In the genomic region with DNA sequence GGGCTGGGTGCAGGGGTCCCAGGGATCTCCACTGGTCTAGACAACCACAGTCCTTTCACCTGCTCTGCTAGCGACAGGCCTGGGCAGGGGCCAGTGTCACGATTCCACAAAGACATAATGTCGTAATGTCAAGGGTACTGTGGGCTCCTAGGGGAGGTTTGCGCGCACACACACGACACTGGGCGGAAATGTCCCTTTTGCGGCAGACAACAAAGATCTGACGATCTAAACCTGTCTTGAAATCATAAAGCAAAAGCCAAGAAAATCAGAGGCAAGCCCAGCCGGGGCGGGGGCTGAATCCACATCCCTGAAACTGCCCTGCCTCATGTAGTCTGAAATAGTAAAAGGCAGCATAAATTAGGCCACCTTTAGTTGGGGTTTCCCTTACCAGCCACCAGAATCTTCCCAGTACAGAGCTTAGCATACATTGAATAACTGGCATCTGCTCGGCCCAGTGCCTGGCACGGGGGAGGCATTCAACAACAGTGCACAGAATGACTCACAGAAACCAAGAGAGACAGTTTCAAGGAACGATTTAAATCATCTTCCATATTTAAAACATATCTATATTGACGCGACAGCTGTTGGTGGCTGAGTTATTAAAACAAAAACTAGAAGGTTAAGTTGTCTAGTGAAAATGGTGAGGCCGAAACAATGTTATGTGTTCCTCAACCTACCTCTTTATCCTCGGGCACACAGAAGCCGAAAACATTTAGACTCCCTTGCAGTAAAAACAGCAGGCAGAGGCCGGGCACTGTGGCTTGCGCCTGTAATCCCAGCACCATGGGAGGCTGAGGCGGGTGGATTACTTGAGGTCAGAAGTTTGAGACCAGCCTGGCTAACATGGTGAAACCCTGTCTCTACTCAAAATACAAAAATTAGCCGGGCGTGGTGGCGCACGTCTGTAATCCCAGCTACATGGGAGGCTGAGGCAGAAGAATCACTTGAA, we compare ENCODE assay signal across 9 cellular contexts.
DNase-seq lines count a peak whose midpoint lies in the region; ATAC-seq and TF ChIP-seq lines count a peak whose summit lies in the region.
"Had no signal": no experiment of that assay in that cellular context is flagged by ENCODE, and none has a peak within 500 bp of the region (broad histone marks: within the 10 kb centered on the region; RNA-seq: fewer than 3 reads in every experiment).

No MANE protein-coding gene starts in this region.

- H3K27ac ChIP-seq in CD4-positive, CD25-positive, alpha-beta regulatory T cell (ENCODE audit: insufficient read depth, low read length, poor library complexity, severe bottlenecking): no peak overlapping the region
- H3K27ac ChIP-seq in CD4-positive, alpha-beta T cell (ENCODE audit: low read depth, low read length): no peak overlapping the region
- H3K27ac ChIP-seq: upper lobe of left lung had no signal

- peak overlapping the region; percentile 5 to 78 (median 48) for H3K4me3 Mint-ChIP-seq in CD4-positive, CD25-positive, alpha-beta regulatory T cell
- no peak overlapping the region for H3K4me3 Mint-ChIP-seq in CD4-positive, alpha-beta T cell
- no peak overlapping the region for H3K4me3 Mint-ChIP-seq in glutamatergic neuron (ENCODE audit: unreplicated experiment)

- in situ Hi-C loops in GM13977 (cut with MboI; ENCODE audit: low pct_unique_long_range_greater_than_20kb, low sequenced_read_pairs, unreplicated experiment): loop anchor here (25.0 kb wide), 1 partner anchor 402 kb away; no protein-coding TSS in a partner anchor

- peak in 1 of 3 donors; percentile 66 for DNase-seq in CD4-positive, CD25-positive, alpha-beta regulatory T cell
- DNase-seq in head of caudate nucleus (peak in 24 of 42 donors; percentile 16 to 66 (median 37)), GM13977 (ENCODE audit: low spot score) (no peak), glutamatergic neuron (no peak), NCI-H1048 (lab: John Stamatoyannopoulos, UW) (no peak)
- DNase-seq in CD4-positive, alpha-beta T cell: no peak

- no peaks in the 10 kb centered on the region for H3K9me3 Mint-ChIP-seq in CD4-positive, CD25-positive, alpha-beta regulatory T cell
- no peaks in the 10 kb centered on the region for H3K9me3 Mint-ChIP-seq in CD4-positive, alpha-beta T cell
- peaks cover 11% of the 10 kb centered on the region for H3K9me3 Mint-ChIP-seq in glutamatergic neuron (ENCODE audit: unreplicated experiment)

- H3K36me3 ChIP-seq in CD4-positive, CD25-positive, alpha-beta regulatory T cell (ENCODE audit: control insufficient read depth, insufficient read depth, low read length): no peaks in the 10 kb centered on the region

- H3K36me3 Mint-ChIP-seq in CD4-positive, CD25-positive, alpha-beta regulatory T cell: peaks cover 2% of the 10 kb centered on the region
- H3K36me3 Mint-ChIP-seq in CD4-positive, alpha-beta T cell (ENCODE audit: low read depth): no peaks in the 10 kb centered on the region
- no peaks in the 10 kb centered on the region for H3K36me3 Mint-ChIP-seq in glutamatergic neuron (ENCODE audit: unreplicated experiment)

- CTCF ChIA-PET in CD4-positive, alpha-beta T cell (lab: Charles Lee): no interaction called here

- peaks cover 5% of the 10 kb centered on the region for H3K27me3 Mint-ChIP-seq in CD4-positive, CD25-positive, alpha-beta regulatory T cell
- H3K27me3 Mint-ChIP-seq in CD4-positive, alpha-beta T cell: peaks cover 17% of the 10 kb centered on the region
- peaks cover 12% of the 10 kb centered on the region for H3K27me3 Mint-ChIP-seq in glutamatergic neuron (ENCODE audit: unreplicated experiment)

- H3K4me1 Mint-ChIP-seq in CD4-positive, CD25-positive, alpha-beta regulatory T cell: peaks cover 7 to 20% (median 13%) of the 10 kb centered on the region in 4 donors
- H3K4me1 Mint-ChIP-seq in CD4-positive, alpha-beta T cell (ENCODE audit: low read depth): no peaks in the 10 kb centered on the region
- H3K4me1 Mint-ChIP-seq in glutamatergic neuron (ENCODE audit: low read depth, unreplicated experiment): peaks cover 10% of the 10 kb centered on the region

- no peaks in the 10 kb centered on the region for H3K9me3 ChIP-seq in CD4-positive, CD25-positive, alpha-beta regulatory T cell (ENCODE audit: control insufficient read depth in 2 of 2, low read length in 2 of 2)
- H3K9me3 ChIP-seq in CD4-positive, alpha-beta T cell (ENCODE audit: control insufficient read depth, low read length): no peaks in the 10 kb centered on the region
- H3K9me3 ChIP-seq: upper lobe of left lung had no signal

- POLR2A ChIA-PET in CD4-positive, alpha-beta T cell (lab: Charles Lee): no interaction called here

- peak overlapping the region; percentile 55 to 81 (median 71) for H3K27ac Mint-ChIP-seq in CD4-positive, CD25-positive, alpha-beta regulatory T cell
- H3K27ac Mint-ChIP-seq in CD4-positive, alpha-beta T cell: no peak overlapping the region
- H3K27ac Mint-ChIP-seq in glutamatergic neuron (ENCODE audit: unreplicated experiment): no peak overlapping the region

- TF ChIP-seq CTCF in GM13977 (IDR thresholded peaks at IDR 0.05; ENCODE audit: extremely low read depth, insufficient read depth, missing control alignments) (no peak), glutamatergic neuron (IDR thresholded peaks at IDR 0.05; ENCODE audit: partially characterized antibody, unreplicated experiment) (no peak)
- TF ChIP-seq CTCF in CD4-positive, alpha-beta T cell (IDR thresholded peaks at IDR 0.05): no peak

- H3K27me3 ChIP-seq in CD4-positive, CD25-positive, alpha-beta regulatory T cell (ENCODE audit: control insufficient read depth, insufficient read depth, low read length): no peaks in the 10 kb centered on the region
- H3K27me3 ChIP-seq in CD4-positive, alpha-beta T cell (ENCODE audit: control insufficient read depth, insufficient read depth, low read length): no peaks in the 10 kb centered on the region
- H3K27me3 ChIP-seq: upper lobe of left lung had no signal

- peak; percentile 39 to 48 for ATAC-seq in CD4-positive, CD25-positive, alpha-beta regulatory T cell (ENCODE audit: low read depth in 2 of 2)
- peak; percentile 93 for ATAC-seq in GM21390 (IDR thresholded peaks at IDR 0.05; ENCODE audit: unreplicated experiment)
- ATAC-seq in HG03521 (IDR thresholded peaks at IDR 0.05; ENCODE audit: unreplicated experiment): peak; percentile 87
- ATAC-seq in CD4-positive, alpha-beta T cell (ENCODE audit: poor library complexity): no peak

- H3K4me1 ChIP-seq in CD4-positive, CD25-positive, alpha-beta regulatory T cell (ENCODE audit: control insufficient read depth, insufficient read depth, low read length, poor library complexity, severe bottlenecking): peaks cover 5% of the 10 kb centered on the region
- H3K4me1 ChIP-seq: upper lobe of left lung had no signal

- intact Hi-C loops in head of caudate nucleus (cut with DNase I): no loop called here
- intact Hi-C loops in CD4-positive, alpha-beta T cell (cut with DNase I, micrococcal nuclease): no loop called here

- H3K4me3 ChIP-seq in CD4-positive, CD25-positive, alpha-beta regulatory T cell (ENCODE audit: low read depth, low read length): peak overlapping the region; percentile 42
- H3K4me3 ChIP-seq: upper lobe of left lung had no signal

Comparison
In these comparisons a context has a peak if more than half of its experiments do, and no peak if none do; other contexts are left out.
1. DNase-seq: peak in head of caudate nucleus (24 of 42); none in GM13977 (single experiment), CD4-positive, alpha-beta T cell (0 of 10), glutamatergic neuron (single experiment) and NCI-H1048 (single experiment).
2. H3K27ac Mint-ChIP-seq: peak in CD4-positive, CD25-positive, alpha-beta regulatory T cell (3 of 3); none in CD4-positive, alpha-beta T cell (single experiment) and glutamatergic neuron (single experiment).
3. H3K4me3 Mint-ChIP-seq: peak in CD4-positive, CD25-positive, alpha-beta regulatory T cell (4 of 4); none in CD4-positive, alpha-beta T cell (single experiment) and glutamatergic neuron (single experiment).